In genomic region chr12:14403711-14404164, GRCh38 we compare ENCODE assay signal across 8 cellular contexts. TPM values are rescaled to one million over a fixed set of nuclear protein-coding genes. Genes with fewer than 3 reads are reported as not detected.
A peak's percentile ranks its signal among the peaks of the same experiment; 100 is the strongest.
DNase-seq lines count a peak whose midpoint lies in the region; ATAC-seq and TF ChIP-seq lines count a peak whose summit lies in the region.

No MANE protein-coding gene starts in this region.

- H3K27me3 ChIP-seq in BE2C (no peaks in the 10 kb centered on the region), endocrine pancreas (ENCODE audit: control insufficient read depth, insufficient read depth, low read length) (no peaks in the 10 kb centered on the region)

- H3K4me3 ChIP-seq in BE2C (ENCODE audit: low read depth, low read length) (peak overlapping the region; percentile 29), endocrine pancreas (ENCODE audit: control insufficient read depth, insufficient read depth, low read length) (peak overlapping the region; percentile 65)

- ATAC-seq in GM18907 (IDR thresholded peaks at IDR 0.05; ENCODE audit: unreplicated experiment) (peak; percentile 54), esophagus mucosa (no peak)

- no peak overlapping the region for H3K9ac ChIP-seq in endocrine pancreas (ENCODE audit: control insufficient read depth, insufficient read depth, low read length)

- no peak for TF ChIP-seq CTCF in BE2C (IDR thresholded peaks at IDR 0.05; ENCODE audit: low read depth, low read length)

- H3K9me3 ChIP-seq in BE2C: no peaks in the 10 kb centered on the region
- H3K9me3 ChIP-seq in endocrine pancreas (ENCODE audit: control insufficient read depth, low read length): peaks cover 7% of the 10 kb centered on the region

- H3K4me1 ChIP-seq in BE2C: peaks cover 6% of the 10 kb centered on the region
- H3K4me1 ChIP-seq in endocrine pancreas (ENCODE audit: control insufficient read depth, insufficient read depth, low read length): peaks cover 17% of the 10 kb centered on the region

- peak; percentile 22 for DNase-seq in BE2C
- peak; percentile 88 for DNase-seq in LHCN-M2 (ENCODE audit: low read depth)
- peak; percentile 88 for DNase-seq in RPMI8226
- DNase-seq in myocyte (ENCODE audit: low read depth): peak; percentile 91
- DNase-seq in GDM1 (lab: John Stamatoyannopoulos, UW): no peak

- H3K36me3 ChIP-seq in BE2C: no peaks in the 10 kb centered on the region
- H3K36me3 ChIP-seq in endocrine pancreas (ENCODE audit: control insufficient read depth, insufficient read depth, low read length): no peaks in the 10 kb centered on the region

RNA-seq across cellular contexts. Expression of gene ATF7IP, which starts 38.3 kb away (rescaled TPM):
- polyA plus RNA-seq in BE2C (2012; ENCODE audit: insufficient read depth, insufficient read length, low read depth): 35.2 TPM
- total RNA-seq in LHCN-M2 (2014; rRNA removed): 24.4 and 41.9 TPM in 2 replicates
- 10.0 TPM for polyA plus RNA-seq in LHCN-M2 (2012)
- 45.9 and 47.7 TPM in 2 replicates for total RNA-seq in myocyte
- 14.5 TPM for polyA plus RNA-seq in myocyte (2012)
- total RNA-seq in esophagus mucosa: 55.0 TPM
